ENCODE assay signal across 14 cellular contexts in the genomic region with DNA sequence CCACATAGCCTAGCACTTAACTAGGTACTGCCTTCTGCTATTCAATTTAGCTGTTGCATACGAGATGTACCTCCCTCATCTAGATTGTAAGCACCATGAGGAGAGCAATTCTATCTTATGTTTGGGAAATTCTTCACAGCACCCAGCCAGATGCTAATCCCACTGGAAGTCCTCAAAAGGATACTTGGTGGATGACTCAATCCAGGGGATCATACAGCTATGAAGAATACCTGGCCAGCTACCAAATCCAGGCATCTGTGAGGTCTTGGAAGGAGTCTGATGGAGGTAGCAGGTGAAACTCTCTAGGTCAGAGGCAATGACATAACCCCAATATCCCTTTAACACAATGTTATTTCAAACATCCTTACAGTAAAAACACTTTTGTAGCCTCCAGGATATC.
"Had no signal": no experiment of that assay in that cellular context is flagged by ENCODE, and none has a peak within 500 bp of the region (broad histone marks: within the 10 kb centered on the region; RNA-seq: fewer than 3 reads in every experiment).

No MANE protein-coding gene starts in this region.

- H3K4me3 ChIP-seq: esophagus squamous epithelium, hepatocyte, thyroid gland had no signal

- H3K27ac ChIP-seq: epithelial cell of prostate, foreskin keratinocyte, hepatocyte, thyroid gland had no signal

- H3K36me3 ChIP-seq: esophagus squamous epithelium, thyroid gland had no signal

- DNase-seq: effector memory CD8-positive, alpha-beta T cell; esophagus squamous epithelium; head of caudate nucleus; mammary epithelial cell; naive thymus-derived CD8-positive, alpha-beta T cell; posterior cingulate gyrus; small intestine; stimulated activated CD4-positive, alpha-beta T cell treated with anti-CD3 and anti-CD28 coated beads, Interleukin-12 subunit alpha, Interleukin-12 subunit beta, amount 100 ng/mL, for 4 hours; stimulated activated naive CD4-positive, alpha-beta T cell treated with Interleukin-2 at 50 U/mL for 16 hours; thyroid gland had no signal

- H3K4me1 ChIP-seq: foreskin keratinocyte had no signal

- H3K27me3 ChIP-seq: esophagus squamous epithelium, hepatocyte, thyroid gland had no signal

- H3K9me3 ChIP-seq: esophagus squamous epithelium, thyroid gland had no signal

- ATAC-seq: effector memory CD8-positive, alpha-beta T cell; foreskin keratinocyte; naive thymus-derived CD8-positive, alpha-beta T cell; sciatic nerve had no signal
